ENCODE assay signal across 9 cellular contexts in genomic region chr12:120368789-120369475, GRCh38. TPM values are rescaled to one million over a fixed set of nuclear protein-coding genes. Genes with fewer than 3 reads are reported as not detected.
DNase-seq lines count a peak whose midpoint lies in the region; ATAC-seq and TF ChIP-seq lines count a peak whose summit lies in the region.
"Had no signal": no experiment of that assay in that cellular context is flagged by ENCODE, and none has a peak within 500 bp of the region (broad histone marks: within the 10 kb centered on the region; RNA-seq: fewer than 3 reads in every experiment).

Gene MSI1 (minus strand): TSS chr12:120369164. CDS start chr12:120369091, 73 bp downstream.

- peaks cover 72 to 89% (median 77%) of the 10 kb centered on the region in 3 donors for H3K27me3 Mint-ChIP-seq in CD14-positive monocyte (ENCODE audit: low read depth in 3 of 3)
- peaks cover 47 to 59% of the 10 kb centered on the region in 2 donors for H3K27me3 Mint-ChIP-seq in natural killer cell treated with Interleukin-12 subunit alpha and Interleukin-12 subunit beta and Interleukin-15 and Interleukin-18, amount 100 ng/mL, for 72 hours

- DNase-seq in CD14-positive monocyte (ENCODE audit: low spot score) (no peak), NCI-H1105 treated with DMSO at 0.1 percent for 48 hours (lab: John Stamatoyannopoulos, UW) (peak; percentile 25), SKM-1 (lab: John Stamatoyannopoulos, UW; ENCODE audit: unreplicated experiment) (no peak), GM20000 (ENCODE audit: low spot score) (no peak), dedifferentiated amniotic fluid mesenchymal stem cell (ENCODE audit: extremely low spot score) (no peak)
- peak; percentile 47 for DNase-seq in natural killer cell treated with Interleukin-12 subunit alpha and Interleukin-12 subunit beta and Interleukin-15 and Interleukin-18, amount 100 ng/mL, for 72 hours (ENCODE audit: low spot score)

- H3K4me3 Mint-ChIP-seq in CD14-positive monocyte = peak within 1 kb of the TSS; percentile 52 to 75
- peak within 1 kb of the TSS; percentile 63 for H3K4me3 Mint-ChIP-seq in natural killer cell treated with Interleukin-12 subunit alpha and Interleukin-12 subunit beta and Interleukin-15 and Interleukin-18, amount 100 ng/mL, for 72 hours

- no peaks in the 10 kb centered on the region for H3K27me3 ChIP-seq in ectodermal cell (ENCODE audit: control insufficient read depth, insufficient read depth, low read length, poor library complexity, severe bottlenecking)

- peak within 1 kb of the TSS; percentile 56 for H3K27ac ChIP-seq in ectodermal cell (ENCODE audit: insufficient read depth, low read depth, low read length, poor library complexity, severe bottlenecking)

- WGBS in ectodermal cell, 2 experiments = 0% methylated on average over 108 of the region's 108 CpGs

- peaks cover 0 to 16% (median 9%) of the 10 kb centered on the region in 7 donors for H3K9me3 Mint-ChIP-seq in CD14-positive monocyte
- no peaks in the 10 kb centered on the region for H3K9me3 Mint-ChIP-seq in natural killer cell treated with Interleukin-12 subunit alpha and Interleukin-12 subunit beta and Interleukin-15 and Interleukin-18, amount 100 ng/mL, for 72 hours

- H3K36me3 Mint-ChIP-seq in CD14-positive monocyte = peaks cover 4 to 7% of the 10 kb centered on the region in 2 donors
- no peaks in the 10 kb centered on the region for H3K36me3 Mint-ChIP-seq in natural killer cell treated with Interleukin-12 subunit alpha and Interleukin-12 subunit beta and Interleukin-15 and Interleukin-18, amount 100 ng/mL, for 72 hours

- H3K4me1 ChIP-seq in ectodermal cell (ENCODE audit: control insufficient read depth, insufficient read depth, low read length) = peaks cover 29% of the 10 kb centered on the region

- H3K36me3 ChIP-seq in ectodermal cell (ENCODE audit: control insufficient read depth, insufficient read depth, low read length) = no peaks in the 10 kb centered on the region

- peak; percentile 26 to 31 for ATAC-seq in natural killer cell treated with Interleukin-12 subunit alpha and Interleukin-12 subunit beta and Interleukin-15 and Interleukin-18, amount 100 ng/mL, for 72 hours
- no peak for ATAC-seq in GM21576 (IDR thresholded peaks at IDR 0.05; ENCODE audit: unreplicated experiment)

- H3K4me1 Mint-ChIP-seq in CD14-positive monocyte = peaks cover 7% of the 10 kb centered on the region
- H3K4me1 Mint-ChIP-seq in natural killer cell treated with Interleukin-12 subunit alpha and Interleukin-12 subunit beta and Interleukin-15 and Interleukin-18, amount 100 ng/mL, for 72 hours (ENCODE audit: low read depth in 2 of 2) = peaks cover 6 to 13% of the 10 kb centered on the region in 2 donors

- H3K9me3 ChIP-seq in ectodermal cell (ENCODE audit: control insufficient read depth, low read length) = no peaks in the 10 kb centered on the region

- TF ChIP-seq CTCF in CD14-positive monocyte (IDR thresholded peaks at IDR 0.05) = no peak
- TF ChIP-seq CTCF in GM20000 (IDR thresholded peaks at IDR 0.05; ENCODE audit: extremely low read depth, missing control alignments) = no peak

- intact Hi-C loops in CD14-positive monocyte (cut with micrococcal nuclease) = no loop called here

- H3K4me3 ChIP-seq in ectodermal cell (ENCODE audit: insufficient read depth, low read depth, low read length) = peak within 1 kb of the TSS; percentile 84

- H3K27ac Mint-ChIP-seq in CD14-positive monocyte = peak within 1 kb of the TSS in 1 of 7 donors; percentile 38
- H3K27ac Mint-ChIP-seq in natural killer cell treated with Interleukin-12 subunit alpha and Interleukin-12 subunit beta and Interleukin-15 and Interleukin-18, amount 100 ng/mL, for 72 hours = no peak within 1 kb of the TSS

RNA-seq across cellular contexts. Expression of gene MSI1, which starts in this region (rescaled TPM):
- not detected for polyA plus RNA-seq in CD14-positive monocyte
- polyA plus RNA-seq in ectodermal cell (2013, experiment 1 of 4) = 80.9 TPM
- polyA plus RNA-seq in ectodermal cell (2013, experiment 2 of 4) = 84.6 TPM
- polyA plus RNA-seq in ectodermal cell (2013, experiment 3 of 4) = 54.8 TPM
- polyA plus RNA-seq in ectodermal cell (2013, experiment 4 of 4) = 61.4 TPM
- not detected for total RNA-seq in natural killer cell treated with Interleukin-12 subunit alpha and Interleukin-12 subunit beta and Interleukin-15 and Interleukin-18, amount 100 ng/mL, for 72 hours
- total RNA-seq: RPMI7951 had no signal

Comparison
In these comparisons a context has a peak if more than half of its experiments do, and no peak if none do; other contexts are left out.
1. Peak in DNase-seq and ATAC-seq in natural killer cell treated with Interleukin-12 subunit alpha and Interleukin-12 subunit beta and Interleukin-15 and Interleukin-18, amount 100 ng/mL, for 72 hours; RNA of the gene not detected or under 1 TPM.